ENCODE assay signal across 9 cellular contexts in genomic region chr1:170661646-170662411, GRCh38. TPM values are rescaled to one million over a fixed set of nuclear protein-coding genes. Genes with fewer than 3 reads are reported as not detected.
DNase-seq lines count a peak whose midpoint lies in the region; ATAC-seq and TF ChIP-seq lines count a peak whose summit lies in the region.
"Had no signal": no experiment of that assay in that cellular context is flagged by ENCODE, and none has a peak within 500 bp of the region (broad histone marks: within the 10 kb centered on the region; RNA-seq: fewer than 3 reads in every experiment).

No MANE protein-coding gene starts in this region.

- H3K9me3 ChIP-seq in SK-N-SH (no peaks in the 10 kb centered on the region), heart right ventricle (no peaks in the 10 kb centered on the region)

- TF ChIP-seq RAD21 in SK-N-SH (IDR thresholded peaks at IDR 0.05; ENCODE audit: low read length), result no peak

- DNase-seq in EH (ENCODE audit: low read depth) (peak; percentile 76), SK-N-SH (peak; percentile 68), heart right ventricle (peak; percentile 44 to 53), sciatic nerve (ENCODE audit: low spot score) (no peak), NCI-H1436 treated with DMSO at 0.1 percent for 48 hours (lab: John Stamatoyannopoulos, UW) (no peak)
- DNase-seq: activated naive CD4-positive, alpha-beta T cell treated with anti-CD3 and anti-CD28 coated beads, Interleukin-2, amount 50 U/mL, for 16 hours had no signal

- H3K27ac ChIP-seq in SK-N-SH (ENCODE audit: low read depth in 2 of 2, low read length in 1 of 2), result peak overlapping the region; percentile 97 to 99
- H3K27ac ChIP-seq in heart right ventricle, result peak overlapping the region; percentile 90 to 98 (median 94)

- H3K36me3 ChIP-seq in SK-N-SH (replicated peaks in 1 of 2; ENCODE audit: control insufficient read depth in 1 of 2, insufficient read depth in 2 of 2, low read length in 1 of 2) (peaks cover 0 to 19% of the 10 kb centered on the region in 2 experiments), heart right ventricle (peaks cover 0 to 4% (median 0%) of the 10 kb centered on the region in 9 donors)

- no peaks in the 10 kb centered on the region for H3K27me3 ChIP-seq in SK-N-SH (ENCODE audit: insufficient read depth)
- peaks cover 0 to 81% (median 21%) of the 10 kb centered on the region in 7 donors for H3K27me3 ChIP-seq in heart right ventricle

- no peaks in the 10 kb centered on the region for H4K20me1 ChIP-seq in SK-N-SH (ENCODE audit: insufficient read depth)

- ATAC-seq in heart right ventricle (peak; percentile 18 to 57 (median 38)), sciatic nerve (peak; percentile 47), GM18868 (IDR thresholded peaks at IDR 0.05; ENCODE audit: unreplicated experiment) (no peak), GM21528 (IDR thresholded peaks at IDR 0.05; ENCODE audit: low FRiP score, unreplicated experiment) (no peak), HG03571 (IDR thresholded peaks at IDR 0.05; ENCODE audit: unreplicated experiment) (no peak)

- H3K4me3 ChIP-seq in SK-N-SH (ENCODE audit: low read depth in 2 of 2, low read length in 1 of 2) (peak overlapping the region; percentile 87 to 96), heart right ventricle (peak overlapping the region; percentile 44 to 87 (median 69))

- H3K9ac ChIP-seq in SK-N-SH, result peak overlapping the region; percentile 99; the same call in 1 of the 2 replicates

- H3K79me2 ChIP-seq in SK-N-SH (ENCODE audit: insufficient read depth), result peaks cover 52% of the 10 kb centered on the region

- intact Hi-C loops in heart right ventricle (cut with DNase I), result loop anchor here in 9 of 10 donors (5.0 to 10.0 kb wide), 10 partner anchors 73 to 657 kb away; partner anchors contain the start of genes GORAB (in 5 of the 9) and NTMT2 (in 1 of the 9)
- intact Hi-C loops in sciatic nerve (cut with DNase I), result loop anchor here (5.0 kb wide), 1 partner anchor 90 kb away; no protein-coding TSS in a partner anchor

- peaks cover 0 to 4% of the 10 kb centered on the region in 2 experiments; a peak in 1 of 4 replicates for H3K4me1 ChIP-seq in SK-N-SH (ENCODE audit: control insufficient read depth in 1 of 2, insufficient read depth in 2 of 2, low read depth in 1 of 2, low read length in 1 of 2)
- H3K4me1 ChIP-seq in heart right ventricle, result peaks cover 2 to 27% (median 9%) of the 10 kb centered on the region in 9 donors

- H2AFZ ChIP-seq in SK-N-SH (ENCODE audit: low read depth), result peak overlapping the region; percentile 66

- H3K4me2 ChIP-seq in SK-N-SH, result peak overlapping the region; percentile 92

- WGBS in SK-N-SH (ENCODE audit: low lambda C conversion rate), result 2% methylated on average over 26 of the region's 31 CpGs
- WGBS in heart right ventricle, 2 donors, result 1 to 2% methylated on average over 31 of the region's 31 CpGs

- TF ChIP-seq EP300 in SK-N-SH (IDR thresholded peaks at IDR 0.05; ENCODE audit: borderline replicate concordance in 1 of 2, low read depth in 1 of 2, low read length in 1 of 2), result 0 out of 4 replicates have a peak, but pooled peaks of 1 of the 2 experiments have one; percentile 4

- H3F3A ChIP-seq in SK-N-SH (replicated peaks; ENCODE audit: insufficient read depth), result peaks cover 36% of the 10 kb centered on the region

- POLR2A ChIA-PET in SK-N-SH (lab: Yijun Ruan, JAX), result no interaction called here

- no peaks in the 10 kb centered on the region for H3K9me2 ChIP-seq in SK-N-SH

- TF ChIP-seq CTCF in SK-N-SH (IDR thresholded peaks at IDR 0.05), result no peak
- peak in 3 of 9 donors; percentile 12 to 25 (median 19) for TF ChIP-seq CTCF in heart right ventricle (IDR thresholded peaks at IDR 0.05)

- CTCF ChIA-PET in SK-N-SH (lab: Yijun Ruan, JAX), result interaction anchor here (0.6 to 1.1 kb wide), 3 partner anchors 8 to 733 kb away, joined by 3 to 6 read pairs (median 3); no protein-coding TSS in a partner anchor

TF ChIP-seq in SK-N-SH, 30 proteins besides CTCF, POLR2A, EP300 and RAD21:
- TF ChIP-seq, protein P1, sequence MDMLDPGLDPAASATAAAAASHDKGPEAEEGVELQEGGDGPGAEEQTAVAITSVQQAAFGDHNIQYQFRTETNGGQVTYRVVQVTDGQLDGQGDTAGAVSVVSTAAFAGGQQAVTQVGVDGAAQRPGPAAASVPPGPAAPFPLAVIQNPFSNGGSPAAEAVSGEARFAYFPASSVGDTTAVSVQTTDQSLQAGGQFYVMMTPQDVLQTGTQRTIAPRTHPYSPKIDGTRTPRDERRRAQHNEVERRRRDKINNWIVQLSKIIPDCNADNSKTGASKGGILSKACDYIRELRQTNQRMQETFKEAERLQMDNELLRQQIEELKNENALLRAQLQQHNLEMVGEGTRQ (IDR thresholded peaks at IDR 0.05; ENCODE audit: borderline replicate concordance, low read depth, low read length), result no peak
- peak; percentile 3; the same call in 1 of the 2 replicates for TF ChIP-seq TAF1 (IDR thresholded peaks at IDR 0.05; ENCODE audit: borderline replicate concordance, low read depth, low read length)
- TF ChIP-seq TCF12 (IDR thresholded peaks at IDR 0.05), result peak; percentile 87

RNA-seq across cellular contexts. Expression of gene PRRX1, which starts 2.1 kb away (rescaled TPM):
- 356 and 431 TPM in 2 replicates for polyA plus RNA-seq in SK-N-SH (2012; rRNA removed)
- 352 and 421 TPM in 2 replicates for polyA plus RNA-seq in SK-N-SH (2012; cell fraction: cytosol; rRNA removed)
- polyA plus RNA-seq in SK-N-SH (2012; cell fraction: nucleus; rRNA removed), result 197 and 345 TPM in 2 replicates
- 100 to 1,000 TPM in 6 of 10 donors, 10 to 100 TPM in 4; 29.7 to 113 (median 104) TPM for total RNA-seq in heart right ventricle
- polyA plus RNA-seq in heart right ventricle, result 10 to 100 TPM; 23.0 to 25.6 TPM
- 169 TPM for total RNA-seq in sciatic nerve

Comparison
In these comparisons a context has a peak if more than half of its experiments do, and no peak if none do; other contexts are left out.
1. DNase-seq: peak in EH (single experiment), SK-N-SH (single experiment) and heart right ventricle (2 of 2); none in sciatic nerve (single experiment) and NCI-H1436 treated with DMSO at 0.1 percent for 48 hours (single experiment).
2. ATAC-seq: peak in heart right ventricle (8 of 8) and sciatic nerve (single experiment); none in GM18868 (single experiment), GM21528 (single experiment) and HG03571 (single experiment).